Comparison of ENCODE assay signal across 24 cellular contexts in the genomic region with DNA sequence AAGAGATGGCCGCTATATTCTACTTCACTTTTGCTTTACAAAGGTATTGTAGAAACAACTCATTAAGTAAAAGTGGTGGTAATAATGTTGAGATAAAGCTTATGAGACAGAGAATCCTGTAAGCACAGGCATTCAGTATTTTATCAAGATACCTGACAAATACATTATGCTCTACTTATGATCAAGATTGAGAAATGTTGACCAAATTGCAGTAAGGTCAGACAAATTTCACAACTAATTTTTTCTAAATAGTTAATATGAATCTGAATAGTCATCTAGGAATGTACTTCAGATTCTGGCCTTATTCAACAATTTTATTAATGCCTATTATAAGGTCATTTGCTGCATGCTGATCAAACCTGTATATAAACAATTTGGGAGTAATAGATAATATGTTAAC.
"Had no signal": no experiment of that assay in that cellular context is flagged by ENCODE, and none has a peak within 500 bp of the region (broad histone marks: within the 10 kb centered on the region; RNA-seq: fewer than 3 reads in every experiment).

No MANE protein-coding gene starts in this region.

- H3K4me1 ChIP-seq: lower lobe of right lung, pancreas, prostate gland, tibial nerve, uterus had no signal

- H3K36me3 ChIP-seq: left lung, lower lobe of right lung, pancreas, prostate gland, tibial nerve, uterus had no signal

- H3K4me3 ChIP-seq: left lung, lower lobe of right lung, pancreas, prostate gland, spleen, tibial nerve, uterus had no signal

- H3K9me3 ChIP-seq: left lung, lower lobe of right lung, pancreas, prostate gland, uterus had no signal

- H3K27me3 ChIP-seq: left lung, pancreas, spleen, tibial nerve, uterus had no signal

- ATAC-seq: left colon; left lung; lower lobe of right lung; naive thymus-derived CD8-positive, alpha-beta T cell; pancreas; right cardiac atrium; sciatic nerve; stimulated activated memory B cell treated with anti-CD40 and anti-IgM and Interleukin-4, amounts not matched to agents 10 μg/mL and 1 μg/mL and 100 μg/mL, for 72 hours; stimulated activated naive CD8-positive, alpha-beta T cell treated with anti-CD3 and anti-CD28 coated beads, Interleukin-15, amount 100 ng/mL, for 72 hours had no signal

- H3K27ac ChIP-seq: left lung, lower lobe of right lung, pancreas, prostate gland, spleen, tibial nerve, uterus had no signal

- DNase-seq: hippocampal formation; kidney; left colon; left lung; lower lobe of right lung; mammary epithelial cell; mesenchymal stem cell; naive thymus-derived CD8-positive, alpha-beta T cell; nucleus accumbens; pancreas; posterior cingulate gyrus; retina; right cardiac atrium; small intestine; spleen; stimulated activated CD4-positive, alpha-beta T cell treated with anti-CD3 and anti-CD28 coated beads, Interleukin-4, amount 100 ng/mL, for 24 hours; stimulated activated naive CD4-positive, alpha-beta T cell treated with Interleukin-2 at 50 U/mL for 16 hours; stimulated activated naive CD8-positive, alpha-beta T cell treated with anti-CD3 and anti-CD28 coated beads, Interleukin-15, amount 100 ng/mL, for 72 hours; substantia nigra; uterus had no signal
